In genomic region chr17:58300336-58300735, GRCh38 we compare ENCODE assay signal across 17 cellular contexts. TPM values are rescaled to one million over a fixed set of nuclear protein-coding genes. Genes with fewer than 3 reads are reported as not detected.
DNase-seq lines count a peak whose midpoint lies in the region; ATAC-seq and TF ChIP-seq lines count a peak whose summit lies in the region.
"Had no signal": no experiment of that assay in that cellular context is flagged by ENCODE, and none has a peak within 500 bp of the region (broad histone marks: within the 10 kb centered on the region; RNA-seq: fewer than 3 reads in every experiment).

No MANE protein-coding gene starts in this region.

- peak; percentile 49 for DNase-seq in activated CD8-positive, alpha-beta memory T cell treated with anti-CD3 and anti-CD28 coated beads for 24 hours
- DNase-seq in activated CD8-positive, alpha-beta memory T cell treated with anti-CD3 and anti-CD28 coated beads, Interleukin-2, amount 50 U/mL, for 4 hours = no peak
- DNase-seq in T-helper 17 cell (no peak), islet precursor cell (peak; percentile 32), upper lobe of right lung (peak; percentile 13), NCI-H82 treated with DMSO at 0.1 percent for 48 hours (lab: John Stamatoyannopoulos, UW; ENCODE audit: unreplicated experiment) (no peak)
- no peak for DNase-seq in CD4-positive, alpha-beta T cell
- DNase-seq in activated naive CD4-positive, alpha-beta T cell treated with anti-CD3 and anti-CD28 coated beads, Interleukin-2, amount 10 ng/mL, durations not matched to agents 7 days and 5 days = no peak
- DNase-seq: Caco-2, DMS53, MV-4-11, NCI-H1417 treated with DMSO at 0.1 percent for 48 hours, NCI-H2029 treated with DMSO at 0.1 percent for 48 hours, NCI-H524 treated with DMSO at 0.1 percent for 48 hours, OCI-M1 had no signal

- no peaks in the 10 kb centered on the region for H3K27me3 Mint-ChIP-seq in T-helper 17 cell
- no peaks in the 10 kb centered on the region for H3K27me3 Mint-ChIP-seq in CD4-positive, alpha-beta T cell
- H3K27me3 Mint-ChIP-seq in activated naive CD4-positive, alpha-beta T cell treated with anti-CD3 and anti-CD28 coated beads, Interleukin-2, amount 10 ng/mL, durations not matched to agents 7 days and 5 days = peaks cover 7% of the 10 kb centered on the region

- H3K36me3 ChIP-seq in upper lobe of right lung = no peaks in the 10 kb centered on the region

- H3K4me3 ChIP-seq in upper lobe of right lung = no peak overlapping the region
- H3K4me3 ChIP-seq: BLaER1 treated with 17β-estradiol and CSF1 and Interleukin-3, amounts not matched to agents 10 nM and 100 nM had no signal

- TF ChIP-seq CTCF in upper lobe of right lung (IDR thresholded peaks at IDR 0.05) = no peak
- no peak for TF ChIP-seq CTCF in CD4-positive, alpha-beta T cell (IDR thresholded peaks at IDR 0.05)

- ATAC-seq in T-helper 17 cell (no peak), upper lobe of right lung (no peak)
- ATAC-seq in CD4-positive, alpha-beta T cell (ENCODE audit: poor library complexity) = no peak

- no peak overlapping the region for H3K27ac ChIP-seq in upper lobe of right lung
- H3K27ac ChIP-seq in CD4-positive, alpha-beta T cell (ENCODE audit: low read depth, low read length) = no peak overlapping the region

- H3K36me3 Mint-ChIP-seq in T-helper 17 cell (ENCODE audit: low read depth) = no peaks in the 10 kb centered on the region
- no peaks in the 10 kb centered on the region for H3K36me3 Mint-ChIP-seq in CD4-positive, alpha-beta T cell (ENCODE audit: low read depth)
- H3K36me3 Mint-ChIP-seq in activated naive CD4-positive, alpha-beta T cell treated with anti-CD3 and anti-CD28 coated beads, Interleukin-2, amount 10 ng/mL, durations not matched to agents 7 days and 5 days = peaks cover 5% of the 10 kb centered on the region

- POLR2A ChIA-PET in CD4-positive, alpha-beta T cell (lab: Charles Lee) = no interaction called here

- H3K9me3 Mint-ChIP-seq in CD4-positive, alpha-beta T cell = no peaks in the 10 kb centered on the region
- H3K9me3 Mint-ChIP-seq in activated naive CD4-positive, alpha-beta T cell treated with anti-CD3 and anti-CD28 coated beads, Interleukin-2, amount 10 ng/mL, durations not matched to agents 7 days and 5 days = no peaks in the 10 kb centered on the region

- no peaks in the 10 kb centered on the region for H3K9me3 ChIP-seq in T-helper 17 cell (ENCODE audit: control insufficient read depth, low read length, poor library complexity, severe bottlenecking)
- no peaks in the 10 kb centered on the region for H3K9me3 ChIP-seq in upper lobe of right lung
- no peaks in the 10 kb centered on the region for H3K9me3 ChIP-seq in CD4-positive, alpha-beta T cell (ENCODE audit: control insufficient read depth, low read length)
- H3K9me3 ChIP-seq: Caco-2 had no signal

- H3K27me3 ChIP-seq in upper lobe of right lung = no peaks in the 10 kb centered on the region
- H3K27me3 ChIP-seq in CD4-positive, alpha-beta T cell (ENCODE audit: control insufficient read depth, insufficient read depth, low read length) = no peaks in the 10 kb centered on the region
- H3K27me3 ChIP-seq: BLaER1 treated with 17β-estradiol and CSF1 and Interleukin-3, amounts not matched to agents 10 nM and 100 nM had no signal

- intact Hi-C loops in upper lobe of right lung (cut with DNase I) = loop anchor here (10.0 kb wide), 1 partner anchor 144 kb away; no protein-coding TSS in a partner anchor
- intact Hi-C loops in CD4-positive, alpha-beta T cell (cut with DNase I, micrococcal nuclease) = no loop called here

- no peaks in the 10 kb centered on the region for H3K4me1 ChIP-seq in upper lobe of right lung
- H3K4me1 ChIP-seq: Caco-2 had no signal

- no peak overlapping the region for H3K4me3 Mint-ChIP-seq in T-helper 17 cell
- no peak overlapping the region for H3K4me3 Mint-ChIP-seq in CD4-positive, alpha-beta T cell
- no peak overlapping the region for H3K4me3 Mint-ChIP-seq in activated naive CD4-positive, alpha-beta T cell treated with anti-CD3 and anti-CD28 coated beads, Interleukin-2, amount 10 ng/mL, durations not matched to agents 7 days and 5 days

- peaks cover 15% of the 10 kb centered on the region for H3K4me1 Mint-ChIP-seq in T-helper 17 cell
- peaks cover 6% of the 10 kb centered on the region for H3K4me1 Mint-ChIP-seq in CD4-positive, alpha-beta T cell (ENCODE audit: low read depth)
- H3K4me1 Mint-ChIP-seq in activated naive CD4-positive, alpha-beta T cell treated with anti-CD3 and anti-CD28 coated beads, Interleukin-2, amount 10 ng/mL, durations not matched to agents 7 days and 5 days = no peaks in the 10 kb centered on the region

- CTCF ChIA-PET in CD4-positive, alpha-beta T cell (lab: Charles Lee) = no interaction called here
- CTCF ChIA-PET in activated naive CD4-positive, alpha-beta T cell treated with anti-CD3 and anti-CD28 coated beads, Interleukin-2, amount 10 ng/mL, durations not matched to agents 7 days and 5 days (lab: Charles Lee) = interaction anchor here (1.2 kb wide), 2 partner anchors 8 to 17 kb away, joined by 3 to 6 read pairs; no protein-coding TSS in a partner anchor

- H3K27ac Mint-ChIP-seq in T-helper 17 cell = peak overlapping the region; percentile 93
- no peak overlapping the region for H3K27ac Mint-ChIP-seq in CD4-positive, alpha-beta T cell
- H3K27ac Mint-ChIP-seq in activated naive CD4-positive, alpha-beta T cell treated with anti-CD3 and anti-CD28 coated beads, Interleukin-2, amount 10 ng/mL, durations not matched to agents 7 days and 5 days = no peak overlapping the region

RNA-seq across cellular contexts. Expression of gene MPO, which starts 19.6 kb away (rescaled TPM):
- total RNA-seq in T-helper 17 cell (under 1 TPM in 1 of 2 donors, not detected in 1; 0.07 TPM), upper lobe of right lung (0.35 TPM)
- under 1 TPM in 1 of 2 experiments, not detected in 1; 0.77 TPM for total RNA-seq in CD4-positive, alpha-beta T cell
- total RNA-seq: A172 had no signal

RNA-seq across cellular contexts. Expression of gene TSPOAP1, which starts 28.3 kb away (rescaled TPM):
- 10 to 100 TPM; 30.5 to 32.8 TPM for total RNA-seq in T-helper 17 cell
- total RNA-seq in upper lobe of right lung = 21.0 TPM
- total RNA-seq in CD4-positive, alpha-beta T cell = 10 to 100 TPM; 17.8 to 19.5 TPM
- total RNA-seq: A172 had no signal

RNA-seq across cellular contexts. Expression of gene SUPT4H1, which starts 51.7 kb away (rescaled TPM):
- 10 to 100 TPM; 41.3 to 50.6 TPM for total RNA-seq in T-helper 17 cell
- total RNA-seq in upper lobe of right lung = 82.4 TPM
- total RNA-seq in CD4-positive, alpha-beta T cell = 10 to 100 TPM; 46.5 to 47.0 TPM

Comparison
In these comparisons a context has a peak if more than half of its experiments do, and no peak if none do; other contexts are left out.
1. DNase-seq: peak in activated CD8-positive, alpha-beta memory T cell treated with anti-CD3 and anti-CD28 coated beads for 24 hours (single experiment), islet precursor cell (single experiment) and upper lobe of right lung (single experiment); none in activated CD8-positive, alpha-beta memory T cell treated with anti-CD3 and anti-CD28 coated beads, Interleukin-2, amount 50 U/mL, for 4 hours (single experiment), T-helper 17 cell (0 of 3), NCI-H82 treated with DMSO at 0.1 percent for 48 hours (single experiment), CD4-positive, alpha-beta T cell (0 of 10) and activated naive CD4-positive, alpha-beta T cell treated with anti-CD3 and anti-CD28 coated beads, Interleukin-2, amount 10 ng/mL, durations not matched to agents 7 days and 5 days (single experiment).